ENCODE assay signal across 26 cellular contexts in the genomic region with DNA sequence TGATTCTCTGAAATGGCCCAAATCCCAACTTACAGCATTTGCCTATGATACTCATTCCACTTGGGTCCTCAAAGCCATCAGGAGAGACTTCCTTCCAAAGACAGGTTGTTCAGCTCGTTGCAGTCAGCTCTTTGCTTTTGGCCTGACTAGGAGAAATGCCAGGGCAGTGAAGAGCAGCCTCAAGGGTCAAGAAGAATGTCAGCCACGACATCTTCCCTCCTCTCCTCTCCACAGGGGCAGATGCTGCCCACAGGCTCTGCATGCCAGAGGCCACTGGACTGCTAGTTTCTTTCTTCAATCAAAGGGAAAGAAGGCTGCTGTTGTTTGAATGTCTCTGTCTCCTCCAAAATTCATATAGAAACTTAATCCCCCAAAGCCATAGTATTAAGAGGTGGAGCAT.
"Had no signal": no experiment of that assay in that cellular context is flagged by ENCODE, and none has a peak within 500 bp of the region (broad histone marks: within the 10 kb centered on the region; RNA-seq: fewer than 3 reads in every experiment).

No MANE protein-coding gene starts in this region.

- H3K4me3 ChIP-seq: colonic mucosa, esophagus muscularis mucosa, heart right ventricle, left lung, mucosa of descending colon, sigmoid colon, skin epidermis, spleen, testis, tibial artery had no signal

- H3K9me3 ChIP-seq: colonic mucosa, esophagus muscularis mucosa, heart right ventricle, left lung, mucosa of descending colon, neutrophil, sigmoid colon, spleen, testis, tibial artery had no signal

- H3K27ac ChIP-seq: colonic mucosa, esophagus muscularis mucosa, foreskin keratinocyte, heart right ventricle, left lung, neutrophil, parathyroid adenoma, sigmoid colon, skin epidermis, spleen, testis, tibial artery had no signal

- DNase-seq: colonic mucosa; effector memory CD4-positive, alpha-beta T cell; foreskin keratinocyte; glutamatergic neuron; heart right ventricle; hippocampal formation; left cardiac atrium; left lung; mesenchymal stem cell; mucosa of descending colon; naive thymus-derived CD8-positive, alpha-beta T cell; nephron progenitor cell; right cardiac atrium; sigmoid colon; spleen; stimulated activated CD4-positive, alpha-beta T cell treated with anti-CD3 and anti-CD28 coated beads, Interleukin-2, amount 100 ng/mL, for 48 hours; stimulated activated naive CD4-positive, alpha-beta T cell; substantia nigra; testis; tibial artery had no signal

- FAIRE-seq: endothelial cell of umbilical vein, islet of Langerhans had no signal

- H3K4me1 ChIP-seq: colonic mucosa, foreskin keratinocyte, left lung, spleen, testis had no signal

- ATAC-seq: foreskin keratinocyte; heart right ventricle; left lung; mucosa of descending colon; naive thymus-derived CD8-positive, alpha-beta T cell; right cardiac atrium had no signal

- H3K79me2 ChIP-seq: parathyroid adenoma had no signal

- H3K36me3 ChIP-seq: colonic mucosa, esophagus muscularis mucosa, heart right ventricle, left lung, neutrophil, sigmoid colon, spleen, tibial artery had no signal

- H3K9ac ChIP-seq: parathyroid adenoma had no signal

- H3K27me3 ChIP-seq: colonic mucosa, esophagus muscularis mucosa, foreskin keratinocyte, heart right ventricle, left lung, neutrophil, sigmoid colon, spleen, testis, tibial artery had no signal

- H2AFZ ChIP-seq: parathyroid adenoma had no signal
